ENCODE assay signal across 21 cellular contexts in the genomic region with DNA sequence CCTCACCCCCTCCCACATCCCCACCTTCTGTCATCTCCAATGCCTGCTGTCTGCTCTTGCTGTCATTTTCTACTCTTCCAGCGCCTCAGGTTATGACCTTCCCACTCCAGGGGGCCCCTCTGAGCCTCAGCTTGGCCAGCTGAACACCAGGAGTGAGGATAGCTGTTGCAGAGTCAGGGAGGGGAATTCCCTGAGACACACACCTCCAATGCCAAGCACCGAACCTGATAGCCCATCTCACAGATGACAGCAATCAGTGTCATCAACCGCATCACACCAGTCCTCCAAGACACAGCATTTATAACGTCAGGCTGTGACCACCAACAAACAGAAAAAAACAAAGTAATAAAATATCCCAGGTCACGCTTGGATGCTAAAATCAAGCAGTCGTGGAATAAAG.
"Had no signal": no experiment of that assay in that cellular context is flagged by ENCODE, and none has a peak within 500 bp of the region (broad histone marks: within the 10 kb centered on the region; RNA-seq: fewer than 3 reads in every experiment).

No MANE protein-coding gene starts in this region.

- DNase-seq: activated CD4-positive, alpha-beta T cell treated with anti-CD3 and anti-CD28 coated beads for 1 hour; activated CD4-positive, alpha-beta T cell treated with anti-CD3 and anti-CD28 coated beads, Interleukin-2, amount 50 U/mL, for 4 hours; activated naive CD4-positive, alpha-beta T cell treated with Interleukin-2 at 50 U/mL for 16 hours; activated T-cell treated with anti-CD3 and anti-CD28 coated beads for 4 hours; islet precursor cell; left ventricle myocardium superior; natural killer cell; occipital lobe; small intestine; stimulated activated CD4-positive, alpha-beta T cell treated with anti-CD3 and anti-CD28 coated beads, Interleukin-4, amount 100 ng/mL, for 24 hours; stimulated activated naive CD4-positive, alpha-beta T cell treated with Interleukin-2 at 50 U/mL for 16 hours; T-cell; upper lobe of right lung had no signal

- H3K36me3 ChIP-seq: ascending aorta, breast epithelium, right atrium auricular region, thoracic aorta, upper lobe of right lung had no signal

- H3K27me3 Mint-ChIP-seq: memory B cell, T-cell had no signal

- H3K4me2 ChIP-seq: hepatocyte had no signal

- H3K9me3 Mint-ChIP-seq: natural killer cell, T-cell had no signal

- H3K27ac Mint-ChIP-seq: memory B cell, natural killer cell, progenitor cell of endocrine pancreas, T-cell had no signal

- H3K36me3 Mint-ChIP-seq: memory B cell, natural killer cell, T-cell had no signal

- H3K4me1 ChIP-seq: ascending aorta, breast epithelium, right atrium auricular region, upper lobe of right lung had no signal

- H3K9me3 ChIP-seq: ascending aorta, breast epithelium, right atrium auricular region, thoracic aorta, upper lobe of right lung had no signal

- ATAC-seq: esophagus mucosa, left ventricle myocardium superior, natural killer cell, T-cell, upper lobe of right lung had no signal

- H3K27ac ChIP-seq: ascending aorta, breast epithelium, hepatocyte, right atrium auricular region, thoracic aorta, upper lobe of right lung had no signal

- H3K27me3 ChIP-seq: ascending aorta, hepatocyte, right atrium auricular region, upper lobe of right lung had no signal

- H3K4me1 Mint-ChIP-seq: memory B cell, natural killer cell, T-cell had no signal

- H2AFZ ChIP-seq: hepatocyte had no signal

- FAIRE-seq: small intestine had no signal

- H3K4me3 Mint-ChIP-seq: memory B cell, natural killer cell, T-cell had no signal

- H3K79me2 ChIP-seq: hepatocyte had no signal

- H3K4me3 ChIP-seq: ascending aorta, breast epithelium, hepatocyte, right atrium auricular region, thoracic aorta, upper lobe of right lung had no signal
